1 cellular context compared by ENCODE assay signal in genomic region chr2:221606369-221606768, GRCh38.
TF ChIP-seq lines count a peak whose summit lies in the region.

No MANE protein-coding gene starts in this region.

TF ChIP-seq in GM23338, 12 proteins besides CTCF, POLR2A, EP300 and RAD21 (continued from another document):
- TF ChIP-seq ZNF462 (CRISPR knock-in tag; IDR thresholded peaks at IDR 0.05) (no peak), ZNF331 (CRISPR knock-in tag; IDR thresholded peaks at IDR 0.05; ENCODE audit: low read depth) (no peak), EZH2 (IDR thresholded peaks at IDR 0.05; ENCODE audit: low read depth, unreplicated experiment) (no peak), ETS1 (IDR thresholded peaks at IDR 0.05) (no peak), POLR2AphosphoS5 (IDR thresholded peaks at IDR 0.05; ENCODE audit: low read depth) (no peak), REST (IDR thresholded peaks at IDR 0.05; ENCODE audit: unreplicated experiment) (no peak), STAT1 (IDR thresholded peaks at IDR 0.05; ENCODE audit: unreplicated experiment) (no peak), JUNB (IDR thresholded peaks at IDR 0.05; ENCODE audit: unreplicated experiment) (no peak)
